8 cellular contexts compared by ENCODE assay signal in the genomic region with DNA sequence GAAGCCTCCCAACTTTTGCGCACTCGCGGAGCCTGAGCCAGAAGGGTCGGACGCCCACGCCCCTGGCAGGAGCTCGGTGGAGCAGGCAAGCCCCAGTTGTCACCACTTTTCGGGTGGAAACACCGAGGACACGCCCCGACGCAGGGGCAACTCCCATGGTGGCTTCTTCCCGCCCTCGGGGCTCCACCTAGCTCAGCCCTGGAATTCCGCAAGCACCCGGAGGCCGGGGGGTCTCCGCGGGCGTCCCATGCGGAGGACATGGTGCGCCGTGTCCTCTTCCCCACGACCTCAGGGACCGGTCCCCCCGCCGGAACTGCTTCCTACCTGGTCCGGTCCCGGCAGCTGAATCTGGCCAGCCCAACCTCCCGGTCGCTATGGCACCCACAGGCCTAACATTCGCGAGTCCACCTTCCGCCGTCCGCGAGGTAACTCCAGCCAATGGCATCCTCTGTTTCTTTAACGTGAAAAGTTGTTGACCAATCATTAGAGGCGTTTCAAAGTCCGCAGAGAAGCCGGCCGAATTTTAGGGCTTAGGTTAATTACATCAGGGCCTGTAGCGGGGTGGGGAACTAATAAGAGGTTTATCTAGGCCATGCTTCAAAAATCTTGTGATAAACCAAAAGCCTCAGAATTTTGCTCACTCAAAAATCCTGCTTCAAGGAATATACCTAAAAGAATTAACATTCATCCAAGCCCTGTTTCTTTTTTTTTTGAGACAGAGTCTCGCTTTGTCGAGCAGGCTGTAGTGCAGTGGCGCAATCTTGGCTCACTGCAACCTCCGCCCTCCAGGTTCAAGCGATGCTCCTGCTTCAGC. TPM values are rescaled to one million over a fixed set of nuclear protein-coding genes. Genes with fewer than 3 reads are reported as not detected.
DNase-seq lines count a peak whose midpoint lies in the region; ATAC-seq and TF ChIP-seq lines count a peak whose summit lies in the region.

STPG1 (minus strand) TSS at position 433 of the 814 bp plus-strand sequence. CDS start 12,394 bp downstream, outside the sequence.

- no peak within 1 kb of the TSS for H3K27ac ChIP-seq in mesenchymal stem cell (ENCODE audit: low read length, poor library complexity, severe bottlenecking)

- no peak for TF ChIP-seq CTCF in endothelial cell (IDR thresholded peaks at IDR 0.05; ENCODE audit: unreplicated experiment)

- peaks cover 3% of the 10 kb centered on the region for H3K36me3 ChIP-seq in NT2/D1 (ENCODE audit: insufficient read depth, insufficient read length, low read length)
- H3K36me3 ChIP-seq in mesenchymal stem cell (ENCODE audit: control insufficient read depth in 1 of 2, insufficient read depth in 2 of 2, low read depth in 1 of 2, low read length in 2 of 2) = no peaks in the 10 kb centered on the region

- H3K4me3 ChIP-seq in NT2/D1 (ENCODE audit: insufficient read length, low read depth) (peak within 1 kb of the TSS; percentile 88), mesenchymal stem cell (ENCODE audit: insufficient read depth in 1 of 2, low read depth in 1 of 2, low read length in 2 of 2) (peak within 1 kb of the TSS; percentile 86 to 90)

- H3K9me3 Mint-ChIP-seq in endothelial cell (ENCODE audit: unreplicated experiment) = no peaks in the 10 kb centered on the region

- peaks cover 13% of the 10 kb centered on the region for H3K4me1 Mint-ChIP-seq in endothelial cell (ENCODE audit: unreplicated experiment)

- H2BK5ac ChIP-seq in mesenchymal stem cell (ENCODE audit: low read depth, low read length, poor library complexity, severe bottlenecking) = no peak within 1 kb of the TSS

- 9% methylated on average over 48 of the region's 48 CpGs for WGBS in mesenchymal stem cell

- H3K36me3 Mint-ChIP-seq in endothelial cell (ENCODE audit: low read depth, unreplicated experiment) = no peaks in the 10 kb centered on the region

- H3K18ac ChIP-seq in mesenchymal stem cell (ENCODE audit: low read depth in 1 of 2, low read length in 2 of 2) = peak within 1 kb of the TSS; percentile 31 to 73

- ATAC-seq in HG03457 (IDR thresholded peaks at IDR 0.05; ENCODE audit: unreplicated experiment) = no peak

- H2AFZ ChIP-seq in mesenchymal stem cell (ENCODE audit: low read depth, low read length) = peak within 1 kb of the TSS; percentile 98

- peak within 1 kb of the TSS; percentile 78 for H4K91ac ChIP-seq in mesenchymal stem cell (ENCODE audit: low read length)

- peak within 1 kb of the TSS; percentile 93 for H3K4me3 Mint-ChIP-seq in endothelial cell (ENCODE audit: unreplicated experiment)

- H3K4ac ChIP-seq in mesenchymal stem cell (ENCODE audit: low read depth in 1 of 2, low read length in 2 of 2) = peak within 1 kb of the TSS in 1 of 2 experiments; percentile 73

- DNase-seq in DMS 273 (lab: John Stamatoyannopoulos, UW; ENCODE audit: unreplicated experiment) = peak; percentile 95
- peak; percentile 89 for DNase-seq in HK-2 (ENCODE audit: unreplicated experiment)
- peak; percentile 92 for DNase-seq in NT2/D1 (ENCODE audit: low read depth, low spot score)
- peak; percentile 89 for DNase-seq in activated CD8-positive, alpha-beta memory T cell treated with anti-CD3 and anti-CD28 coated beads, Interleukin-2, amount 50 U/mL, for 48 hours
- DNase-seq in endothelial cell (ENCODE audit: low spot score) = peak; percentile 81
- peak; percentile 87 for DNase-seq in mesenchymal stem cell
- DNase-seq in stimulated activated CD8-positive, alpha-beta memory T cell treated with anti-CD3 and anti-CD28 coated beads, Interleukin-12 subunit alpha, Interleukin-12 subunit beta, amount 100 ng/mL, for 24 hours (ENCODE audit: extremely low read depth) = peak; percentile 50

- peak within 1 kb of the TSS in 1 of 2 experiments; percentile 79 for H2BK12ac ChIP-seq in mesenchymal stem cell (ENCODE audit: low read length in 2 of 2)

- peaks cover 4% of the 10 kb centered on the region for H3K4me1 ChIP-seq in NT2/D1 (ENCODE audit: insufficient read depth, insufficient read length)
- peaks cover 17% of the 10 kb centered on the region for H3K4me1 ChIP-seq in mesenchymal stem cell (ENCODE audit: control insufficient read depth, insufficient read depth, low read depth, low read length)

- H2AK5ac ChIP-seq in mesenchymal stem cell (ENCODE audit: low read length, severe bottlenecking) = no peak within 1 kb of the TSS

- H3K9ac ChIP-seq in NT2/D1 (ENCODE audit: insufficient read length, low read depth) = peak within 1 kb of the TSS; percentile 92
- peak within 1 kb of the TSS; percentile 94 for H3K9ac ChIP-seq in mesenchymal stem cell (ENCODE audit: low read length)

- H3K79me1 ChIP-seq in mesenchymal stem cell (replicated peaks; ENCODE audit: low read length, poor library complexity, severe bottlenecking) = peaks cover 8% of the 10 kb centered on the region

- no peak within 1 kb of the TSS for H3K23ac ChIP-seq in mesenchymal stem cell (ENCODE audit: low read length in 2 of 2)

- H3K4me2 ChIP-seq in mesenchymal stem cell (ENCODE audit: low read length, poor library complexity, severe bottlenecking) = peak within 1 kb of the TSS; percentile 93

- H3K9me3 ChIP-seq in NT2/D1 (ENCODE audit: insufficient read depth, low read length) (no peaks in the 10 kb centered on the region), mesenchymal stem cell (ENCODE audit: control insufficient read depth, low read length) (no peaks in the 10 kb centered on the region)

- peak within 1 kb of the TSS; percentile 78 for H3K27ac Mint-ChIP-seq in endothelial cell (ENCODE audit: unreplicated experiment)

- H4K8ac ChIP-seq in mesenchymal stem cell (ENCODE audit: low read length) = peak within 1 kb of the TSS; percentile 87

- no peak within 1 kb of the TSS for H2BK120ac ChIP-seq in mesenchymal stem cell (ENCODE audit: low read depth, low read length)

- no peaks in the 10 kb centered on the region for H3K27me3 ChIP-seq in NT2/D1 (ENCODE audit: insufficient read depth, insufficient read length)
- H3K27me3 ChIP-seq in mesenchymal stem cell (ENCODE audit: control insufficient read depth in 1 of 2, insufficient read depth in 1 of 2, low read length in 2 of 2) = no peaks in the 10 kb centered on the region

- peak within 1 kb of the TSS; percentile 15 for H2BK15ac ChIP-seq in mesenchymal stem cell (ENCODE audit: low read depth, poor library complexity, severe bottlenecking)

- H3K27me3 Mint-ChIP-seq in endothelial cell (ENCODE audit: unreplicated experiment) = peaks cover 5% of the 10 kb centered on the region

- peak within 1 kb of the TSS in 1 of 2 experiments; percentile 94 for H3K14ac ChIP-seq in mesenchymal stem cell (ENCODE audit: low read length in 2 of 2)

RNA-seq across cellular contexts. Expression of gene STPG1, which starts in this region (rescaled TPM):
- total RNA-seq in endothelial cell (ENCODE audit: unreplicated experiment) = 10.0 TPM
- 9.8 TPM for polyA plus RNA-seq in mesenchymal stem cell (2013, experiment 1 of 2)
- polyA plus RNA-seq in mesenchymal stem cell (2013, experiment 2 of 2) = 8.9 TPM
